29 cellular contexts compared by ENCODE assay signal in the genomic region with DNA sequence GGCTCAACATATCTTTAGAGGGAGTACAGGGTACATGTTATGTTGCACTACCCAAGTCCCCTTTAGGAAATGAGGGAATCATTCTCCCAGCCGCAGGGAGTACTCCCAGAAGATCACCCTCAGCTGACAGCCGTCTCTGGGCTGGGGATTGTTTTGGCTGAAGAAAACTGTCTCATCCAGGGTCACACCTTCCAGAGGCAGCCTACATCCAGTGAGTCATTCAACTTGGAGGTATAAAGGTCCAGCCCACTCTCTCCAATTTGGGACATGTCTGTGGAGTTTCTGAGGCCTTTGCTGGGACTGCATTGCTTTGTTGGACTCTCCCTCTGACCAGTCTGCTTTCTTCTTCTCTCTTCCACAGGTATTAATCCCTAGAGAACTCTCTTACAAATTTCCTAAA. TPM values are rescaled to one million over a fixed set of nuclear protein-coding genes. Genes with fewer than 3 reads are reported as not detected.
DNase-seq lines count a peak whose midpoint lies in the region; ATAC-seq and TF ChIP-seq lines count a peak whose summit lies in the region.
"Had no signal": no experiment of that assay in that cellular context is flagged by ENCODE, and none has a peak within 500 bp of the region (broad histone marks: within the 10 kb centered on the region; RNA-seq: fewer than 3 reads in every experiment).

No MANE protein-coding gene starts in this region.

- BruUV-seq in PC-3 (replicated peaks; lab: Mats Ljungman, UMichigan): no TSS peak
- no TSS peak for BruUV-seq in Calu3 (replicated peaks; lab: Mats Ljungman, UMichigan)

- no peak overlapping the region for H3K18ac ChIP-seq in trophoblast cell (ENCODE audit: low read length)

- peak; percentile 62 for DNase-seq in Daoy (ENCODE audit: low read depth)
- peak; percentile 46 for DNase-seq in PC-3
- DNase-seq in trophoblast cell: peak in 1 of 2 donors; percentile 31
- no peak for DNase-seq in activated naive CD4-positive, alpha-beta T cell treated with anti-CD3 and anti-CD28 coated beads, Interleukin-2, amount 50 U/mL, for 72 hours (ENCODE audit: low spot score in 2 of 2)
- no peak for DNase-seq in Calu3
- no peak for DNase-seq in AG20443 (ENCODE audit: low spot score)
- no peak for DNase-seq in SIG-M5 (lab: John Stamatoyannopoulos, UW)
- DNase-seq: effector CD4-positive, alpha-beta T cell; H9; hypothalamus; Karpas-422; NCI-H2029; NCI-H226; NCI-H774; right lobe of liver; Right ventricle myocardium superior; stimulated activated CD4-positive, alpha-beta T cell treated with anti-CD3 and anti-CD28 coated beads, Interleukin-15, amount 100 ng/mL, for 24 hours; stimulated activated naive CD8-positive, alpha-beta T cell treated with anti-CD3 and anti-CD28 coated beads, Interleukin-15, amount 100 ng/mL, for 72 hours; T-helper 9 cell had no signal

- H3K36me3 Mint-ChIP-seq in activated naive CD4-positive, alpha-beta T cell treated with anti-CD3 and anti-CD28 coated beads, Interleukin-2, amount 50 U/mL, for 72 hours: no peaks in the 10 kb centered on the region
- peaks cover 5% of the 10 kb centered on the region for H3K36me3 Mint-ChIP-seq in Calu3 (ENCODE audit: insufficient read depth, unreplicated experiment)
- H3K36me3 Mint-ChIP-seq: activated naive CD8-positive, alpha-beta T cell; type B pancreatic cell had no signal

- POLR2A ChIA-PET in PC-3 (lab: Charles Lee; ENCODE audit: unreplicated experiment): no interaction called here

- H2BK5ac ChIP-seq in trophoblast cell (ENCODE audit: low read depth, low read length, poor library complexity): no peak overlapping the region

- H3K4me3 Mint-ChIP-seq in Calu3 (ENCODE audit: low read depth, unreplicated experiment): no peak overlapping the region
- H3K4me3 Mint-ChIP-seq: activated naive CD8-positive, alpha-beta T cell; activated T-helper 17 cell treated with anti-CD3 and anti-CD28 coated beads, Interleukin-2, amount 50 U/mL, for 72 hours; H9; stimulated activated naive CD8-positive, alpha-beta T cell treated with anti-CD3 and anti-CD28 coated beads, Interleukin-15, amount 100 ng/mL, for 72 hours; type B pancreatic cell; WTC11 had no signal

- peaks cover 45% of the 10 kb centered on the region for H3K4me1 Mint-ChIP-seq in Calu3 (ENCODE audit: low read depth, unreplicated experiment)

- H3K9me3 ChIP-seq in PC-3 (ENCODE audit: low read length) (no peaks in the 10 kb centered on the region), trophoblast cell (ENCODE audit: insufficient read depth, low read depth, low read length) (no peaks in the 10 kb centered on the region)
- H3K9me3 ChIP-seq: esophagus muscularis mucosa, gastroesophageal sphincter, right lobe of liver had no signal

- H3K4ac ChIP-seq in trophoblast cell (ENCODE audit: low read depth, low read length): no peak overlapping the region

- H4K12ac ChIP-seq in trophoblast cell (ENCODE audit: low read depth, low read length): no peak overlapping the region

- H2AK5ac ChIP-seq in trophoblast cell (ENCODE audit: low read length): no peak overlapping the region

- no peak overlapping the region for H3K27ac Mint-ChIP-seq in activated naive CD4-positive, alpha-beta T cell treated with anti-CD3 and anti-CD28 coated beads, Interleukin-2, amount 50 U/mL, for 72 hours
- no peak overlapping the region for H3K27ac Mint-ChIP-seq in Calu3 (ENCODE audit: unreplicated experiment)
- H3K27ac Mint-ChIP-seq: activated naive CD8-positive, alpha-beta T cell; activated T-helper 17 cell treated with anti-CD3 and anti-CD28 coated beads, Interleukin-2, amount 50 U/mL, for 72 hours; H9; stimulated activated naive CD8-positive, alpha-beta T cell treated with anti-CD3 and anti-CD28 coated beads, Interleukin-15, amount 100 ng/mL, for 72 hours; WTC11 had no signal

- no peaks in the 10 kb centered on the region for H3K27me3 Mint-ChIP-seq in Calu3 (ENCODE audit: unreplicated experiment)
- H3K27me3 Mint-ChIP-seq: type B pancreatic cell had no signal

- ATAC-seq in PC-3 (no peak), esophagus mucosa (peak; percentile 80)
- no peak for ATAC-seq in activated naive CD4-positive, alpha-beta T cell treated with anti-CD3 and anti-CD28 coated beads, Interleukin-2, amount 50 U/mL, for 72 hours
- ATAC-seq: activated T-helper 17 cell treated with anti-CD3 and anti-CD28 coated beads, Interleukin-2, amount 50 U/mL, for 72 hours; gastroesophageal sphincter; right lobe of liver; stimulated activated naive CD8-positive, alpha-beta T cell treated with anti-CD3 and anti-CD28 coated beads, Interleukin-15, amount 100 ng/mL, for 72 hours; WTC11 had no signal

- WGBS in trophoblast cell (ENCODE audit: extremely low coverage, insufficient coverage, insufficient read length): no CpG with 5 or more reads among the region's 2 CpGs

- no peak overlapping the region for H3K14ac ChIP-seq in trophoblast cell (ENCODE audit: low read length)

- H3K9me2 ChIP-seq in PC-3 (replicated peaks; ENCODE audit: low read length): no peaks in the 10 kb centered on the region

- peaks cover 25% of the 10 kb centered on the region for H3K4me1 ChIP-seq in PC-3 (ENCODE audit: insufficient read depth, low read length)
- H3K4me1 ChIP-seq in trophoblast cell (ENCODE audit: control insufficient read depth in 1 of 2, insufficient read depth in 2 of 2, low read length in 2 of 2): peaks cover 6% of the 10 kb centered on the region in 2 experiments
- H3K4me1 ChIP-seq: esophagus muscularis mucosa, gastroesophageal sphincter, right lobe of liver had no signal

- H3K79me2 ChIP-seq in PC-3 (ENCODE audit: low read length) (no peaks in the 10 kb centered on the region), trophoblast cell (ENCODE audit: control insufficient read depth, insufficient read depth, low read length, poor library complexity) (no peaks in the 10 kb centered on the region)

- H3K9ac ChIP-seq in PC-3 (ENCODE audit: low read length) (no peak overlapping the region), trophoblast cell (ENCODE audit: low read length) (no peak overlapping the region)

- no peaks in the 10 kb centered on the region for H3K9me3 Mint-ChIP-seq in activated naive CD4-positive, alpha-beta T cell treated with anti-CD3 and anti-CD28 coated beads, Interleukin-2, amount 50 U/mL, for 72 hours
- H3K9me3 Mint-ChIP-seq in Calu3 (ENCODE audit: low read depth, unreplicated experiment): peaks cover 10% of the 10 kb centered on the region
- H3K9me3 Mint-ChIP-seq: activated T-helper 17 cell treated with anti-CD3 and anti-CD28 coated beads, Interleukin-2, amount 50 U/mL, for 72 hours; stimulated activated naive CD8-positive, alpha-beta T cell treated with anti-CD3 and anti-CD28 coated beads, Interleukin-15, amount 100 ng/mL, for 72 hours had no signal

- H3F3A ChIP-seq in PC-3 (ENCODE audit: low read length, unreplicated experiment): no peaks in the 10 kb centered on the region

- H3K4me3 ChIP-seq in PC-3 (ENCODE audit: low read length): no peak overlapping the region
- H3K4me3 ChIP-seq in trophoblast cell (ENCODE audit: low read depth, low read length): no peak overlapping the region
- H3K4me3 ChIP-seq: esophagus muscularis mucosa, gastroesophageal sphincter, right lobe of liver had no signal

- H3K27me3 ChIP-seq in PC-3 (ENCODE audit: low read length) (no peaks in the 10 kb centered on the region), trophoblast cell (ENCODE audit: insufficient read depth, low read length) (no peaks in the 10 kb centered on the region)
- H3K27me3 ChIP-seq: esophagus muscularis mucosa, right lobe of liver had no signal

- H4K8ac ChIP-seq in trophoblast cell (ENCODE audit: low read depth, low read length): no peak overlapping the region

- H4K20me1 ChIP-seq in PC-3 (ENCODE audit: low read length): no peaks in the 10 kb centered on the region

- peak overlapping the region; percentile 54 for H2BK120ac ChIP-seq in trophoblast cell (ENCODE audit: insufficient read depth, low read length, poor library complexity)

- no peak overlapping the region for H4K91ac ChIP-seq in trophoblast cell (ENCODE audit: low read depth, low read length)

- no peak overlapping the region for H3K27ac ChIP-seq in PC-3 (ENCODE audit: low read length)
- peak overlapping the region; percentile 41 for H3K27ac ChIP-seq in trophoblast cell (ENCODE audit: low read depth, low read length)
- H3K27ac ChIP-seq: esophagus muscularis mucosa, gastroesophageal sphincter, right lobe of liver had no signal

- peaks cover 1% of the 10 kb centered on the region for H3K79me1 ChIP-seq in trophoblast cell (ENCODE audit: low read length)

- H2BK12ac ChIP-seq in trophoblast cell (ENCODE audit: low read length): no peak overlapping the region

- peak overlapping the region; percentile 10 for H3K4me2 ChIP-seq in PC-3 (ENCODE audit: low read length)
- no peak overlapping the region for H3K4me2 ChIP-seq in trophoblast cell (ENCODE audit: low read length)

- CTCF ChIA-PET in PC-3 (lab: Charles Lee): no interaction called here
- CTCF ChIA-PET in Calu3 (lab: Charles Lee): no interaction called here

- no peak overlapping the region for H2AFZ ChIP-seq in PC-3 (ENCODE audit: low read length)
- H2AFZ ChIP-seq in trophoblast cell (ENCODE audit: insufficient read depth, low read length, poor library complexity): no peak overlapping the region

- no peaks in the 10 kb centered on the region for H3K36me3 ChIP-seq in PC-3 (ENCODE audit: low read depth, low read length)
- no peaks in the 10 kb centered on the region for H3K36me3 ChIP-seq in trophoblast cell (ENCODE audit: control insufficient read depth in 1 of 2, insufficient read depth in 2 of 2, low read length in 2 of 2)
- H3K36me3 ChIP-seq: esophagus muscularis mucosa, gastroesophageal sphincter, right lobe of liver had no signal

- intact Hi-C loops in PC-3 (cut with micrococcal nuclease): no loop called here
- intact Hi-C loops in Calu3 (cut with micrococcal nuclease; ENCODE audit: unreplicated experiment): no loop called here

- no peak for TF ChIP-seq CTCF in PC-3 (conservative IDR thresholded peaks at IDR 0.05; ENCODE audit: low read depth, low read length)
- no peak for TF ChIP-seq CTCF in Calu3 (IDR thresholded peaks at IDR 0.05; ENCODE audit: unreplicated experiment)

- no peak overlapping the region for H3K23ac ChIP-seq in trophoblast cell (ENCODE audit: low read length)

RNA-seq across cellular contexts. Expression of gene RASSF10, which starts 42.1 kb away (rescaled TPM):
- total RNA-seq in Daoy (2014; rRNA removed; shearing (Covaris generic)): 0.27 and 3.4 TPM in 2 replicates
- total RNA-seq in PC-3 (2014; rRNA removed): not detected in 2 replicates
- 11.3 TPM for total RNA-seq in esophagus mucosa
- polyA plus RNA-seq in trophoblast cell (2013): 4.3 and 4.5 TPM in 2 replicates
- total RNA-seq in activated naive CD4-positive, alpha-beta T cell treated with anti-CD3 and anti-CD28 coated beads, Interleukin-2, amount 50 U/mL, for 72 hours: not detected
- total RNA-seq in Calu3 (2022): 8.7 and 10.0 TPM in 2 replicates
- total RNA-seq: activated T-helper 17 cell treated with anti-CD3 and anti-CD28 coated beads, Interleukin-2, amount 50 U/mL, for 72 hours; mononuclear cell had no signal
- polyA plus RNA-seq: BJ, neural cell had no signal

Comparison
In these comparisons a context has a peak if more than half of its experiments do, and no peak if none do; other contexts are left out.
1. DNase-seq: peak in Daoy (single experiment) and PC-3 (single experiment); none in activated naive CD4-positive, alpha-beta T cell treated with anti-CD3 and anti-CD28 coated beads, Interleukin-2, amount 50 U/mL, for 72 hours (0 of 2), Calu3 (single experiment), AG20443 (single experiment) and SIG-M5 (single experiment).